ENCODE assay signal across 2 cellular contexts in genomic region chr1:212565571-212566305, GRCh38.
TF ChIP-seq lines count a peak whose summit lies in the region.

No MANE protein-coding gene starts in this region.

TF ChIP-seq in A549, 52 proteins besides CTCF, POLR2A, EP300 and RAD21:
- TF ChIP-seq REST (IDR thresholded peaks at IDR 0.05) (peak; percentile 42), NR3C1 (IDR thresholded peaks at IDR 0.05) (no peak), MAZ (IDR thresholded peaks at IDR 0.05; ENCODE audit: borderline replicate concordance, low read depth, low read length) (no peak)

TF ChIP-seq in SK-N-SH, 30 proteins besides CTCF, POLR2A, EP300 and RAD21 (continued from another document):
- no peak for TF ChIP-seq PBX3 (IDR thresholded peaks at IDR 0.05)
- TF ChIP-seq USF2 (IDR thresholded peaks at IDR 0.05; ENCODE audit: borderline replicate concordance, low read depth, low read length): no peak
- TF ChIP-seq TEAD4 (IDR thresholded peaks at IDR 0.05; ENCODE audit: borderline replicate concordance, insufficient read depth): no peak
- no peak for TF ChIP-seq YY1 (IDR thresholded peaks at IDR 0.05; ENCODE audit: low read depth)
- TF ChIP-seq TCF12 (IDR thresholded peaks at IDR 0.05): no peak
